9 cellular contexts compared by ENCODE assay signal in genomic region chr10:79915828-79916227, GRCh38. TPM values are rescaled to one million over a fixed set of nuclear protein-coding genes. Genes with fewer than 3 reads are reported as not detected.
"Had no signal": no experiment of that assay in that cellular context is flagged by ENCODE, and none has a peak within 500 bp of the region (broad histone marks: within the 10 kb centered on the region; RNA-seq: fewer than 3 reads in every experiment).

No MANE protein-coding gene starts in this region.

RNA-seq across cellular contexts. Expression of gene SFTPD, which starts 33.1 kb away (rescaled TPM):
- total RNA-seq: activated CD4-positive, alpha-beta memory T cell treated with anti-CD3 and anti-CD28 coated beads, Interleukin-2, amount 10 ng/mL, durations not matched to agents 7 days and 5 days; activated CD4-positive, alpha-beta T cell treated with anti-CD3 and anti-CD28 coated beads for 36 hours; activated CD4-positive, alpha-beta T cell treated with anti-CD3 and anti-CD28 coated beads, Interleukin-2, amount 10 ng/mL, durations not matched to agents 7 days and 5 days; activated CD8-positive, alpha-beta memory T cell treated with anti-CD3 and anti-CD28 coated beads, Interleukin-2, amount 10 ng/mL, durations not matched to agents 7 days and 5 days; activated CD8-positive, alpha-beta T cell treated with anti-CD3 and anti-CD28 coated beads, Interleukin-2, amount 10 ng/mL, durations not matched to agents 7 days and 5 days; activated naive CD4-positive, alpha-beta T cell treated with anti-CD3 and anti-CD28 coated beads for 36 hours; activated naive CD8-positive, alpha-beta T cell treated with anti-CD3 and anti-CD28 coated beads for 36 hours; activated T-helper 1 cell treated with anti-CD3 and anti-CD28 coated beads, Interleukin-12 subunit alpha, Interleukin-12 subunit beta, Interleukin-2, Interleukin-4 antibody, amounts not matched to agents 30 ng/mL and 10 ng/mL and 1 ng/mL, durations not matched to agents 14 hours and 24 hours and 36 hours; activated T-helper 17 cell treated with anti-CD3 and anti-CD28 coated beads, Interleukin-2, amount 50 U/mL, for 72 hours had no signal
